Comparison of ENCODE assay signal across 13 cellular contexts in the genomic region with DNA sequence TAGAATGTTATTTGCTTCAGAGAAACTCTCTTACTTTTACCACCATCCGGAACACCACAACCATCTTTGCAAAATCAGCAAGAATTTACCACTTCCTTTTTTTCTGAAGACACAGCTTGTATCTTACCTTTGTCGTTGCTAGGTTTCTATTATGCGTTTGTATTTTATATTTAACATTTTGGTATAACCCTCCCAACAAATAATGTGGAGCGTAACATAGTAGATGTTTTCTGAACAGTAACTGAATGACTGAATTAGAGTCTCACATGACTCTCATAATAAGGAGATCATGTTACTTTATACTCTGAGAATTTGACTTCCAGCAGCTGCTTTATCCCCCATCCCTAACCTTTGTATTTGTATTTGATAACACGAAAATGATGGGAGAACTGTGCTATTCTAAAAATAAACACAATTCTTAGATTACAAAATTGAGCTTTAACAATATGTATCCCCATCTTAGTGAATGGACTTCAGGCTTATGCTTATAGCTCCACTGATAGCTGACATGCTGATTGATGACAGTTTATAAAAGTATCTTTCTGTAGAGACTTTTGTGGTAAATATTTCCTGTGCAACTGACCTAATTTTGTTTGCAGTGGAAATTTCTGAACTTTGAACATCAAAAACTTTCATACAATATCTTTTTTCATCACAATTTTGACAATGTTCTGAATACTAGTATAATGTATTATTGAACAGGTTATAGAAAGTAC. TPM values are rescaled to one million over a fixed set of nuclear protein-coding genes. Genes with fewer than 3 reads are reported as not detected.
DNase-seq lines count a peak whose midpoint lies in the region; ATAC-seq and TF ChIP-seq lines count a peak whose summit lies in the region.
"Had no signal": no experiment of that assay in that cellular context is flagged by ENCODE, and none has a peak within 500 bp of the region (broad histone marks: within the 10 kb centered on the region; RNA-seq: fewer than 3 reads in every experiment).

No MANE protein-coding gene starts in this region.

- peaks cover 8% of the 10 kb centered on the region for H3K36me3 Mint-ChIP-seq in CD4-positive, alpha-beta T cell (ENCODE audit: low read depth)

- H3K27ac Mint-ChIP-seq in CD4-positive, alpha-beta T cell: peak overlapping the region; percentile 97

- CTCF ChIA-PET in CD4-positive, alpha-beta T cell (lab: Charles Lee): interaction anchor here (1.1 to 1.5 kb wide), 4 partner anchors 12 to 135 kb away, joined by 3 to 7 read pairs (median 4); no protein-coding TSS in a partner anchor

- H3K27ac ChIP-seq in CD4-positive, alpha-beta T cell (ENCODE audit: low read depth, low read length): peak overlapping the region; percentile 43
- H3K27ac ChIP-seq: esophagus muscularis mucosa had no signal

- H3K4me3 Mint-ChIP-seq in CD4-positive, alpha-beta T cell: peak overlapping the region; percentile 69

- peaks cover 90% of the 10 kb centered on the region for H3K4me1 Mint-ChIP-seq in CD4-positive, alpha-beta T cell (ENCODE audit: low read depth)

- peaks cover 3% of the 10 kb centered on the region for H3K9me3 Mint-ChIP-seq in CD4-positive, alpha-beta T cell

- intact Hi-C loops in CD4-positive, alpha-beta T cell (cut with DNase I, micrococcal nuclease): no loop called here
- intact Hi-C loops in cardiac septum (cut with DNase I): no loop called here

- H3K9me3 ChIP-seq in CD4-positive, alpha-beta T cell (ENCODE audit: control insufficient read depth, low read length): no peaks in the 10 kb centered on the region
- H3K9me3 ChIP-seq: esophagus muscularis mucosa had no signal

- POLR2A ChIA-PET in CD4-positive, alpha-beta T cell (lab: Charles Lee): interaction anchor here (0.7 to 2.8 kb wide), 12 partner anchors 12 to 666 kb away, joined by 3 to 45 read pairs (median 6); a partner anchor contains a TSS

- no peaks in the 10 kb centered on the region for H3K27me3 ChIP-seq in CD4-positive, alpha-beta T cell (ENCODE audit: control insufficient read depth, insufficient read depth, low read length)
- H3K27me3 ChIP-seq: esophagus muscularis mucosa had no signal

- H3K27me3 Mint-ChIP-seq in CD4-positive, alpha-beta T cell: no peaks in the 10 kb centered on the region

- no peak for DNase-seq in CD4-positive, alpha-beta T cell
- DNase-seq in NOMO-1 treated with DMSO at 0.1 percent for 48 hours (lab: John Stamatoyannopoulos, UW; ENCODE audit: unreplicated experiment) (peak; percentile 83), germinal center (ENCODE audit: low spot score) (peak; percentile 35), NCI-H526 treated with DMSO at 0.1 percent for 48 hours (lab: John Stamatoyannopoulos, UW) (no peak), left lobe of liver (ENCODE audit: low spot score) (no peak), cardiac septum (ENCODE audit: low spot score) (no peak)
- DNase-seq in activated CD8-positive, alpha-beta memory T cell treated with anti-CD3 and anti-CD28 coated beads for 24 hours: no peak
- DNase-seq: aorta, DMS79, left cardiac atrium, retina had no signal

- no peak for TF ChIP-seq CTCF in CD4-positive, alpha-beta T cell (IDR thresholded peaks at IDR 0.05)

- ATAC-seq in CD4-positive, alpha-beta T cell (ENCODE audit: poor library complexity): peak; percentile 94
- ATAC-seq in GM21528 (IDR thresholded peaks at IDR 0.05; ENCODE audit: low FRiP score, unreplicated experiment) (peak; percentile 74), left lobe of liver (no peak)

RNA-seq across cellular contexts. Expression of a gene that starts 7.9 kb away (rescaled TPM):
- total RNA-seq in CD4-positive, alpha-beta T cell: 10 to 100 TPM; 54.8 to 56.2 TPM
- 0.15 TPM for total RNA-seq in left lobe of liver
- total RNA-seq in cardiac septum: 0.38 TPM

RNA-seq across cellular contexts. Expression of a gene that starts 53.9 kb away (rescaled TPM):
- 100 to 1,000 TPM; 121 to 122 TPM for total RNA-seq in CD4-positive, alpha-beta T cell
- total RNA-seq in left lobe of liver (1.6 TPM), cardiac septum (4.7 TPM)

Comparison
In these comparisons a context has a peak if more than half of its experiments do, and no peak if none do; other contexts are left out.
1. DNase-seq: peak in NOMO-1 treated with DMSO at 0.1 percent for 48 hours (single experiment) and germinal center (single experiment); none in CD4-positive, alpha-beta T cell (0 of 10), NCI-H526 treated with DMSO at 0.1 percent for 48 hours (single experiment), activated CD8-positive, alpha-beta memory T cell treated with anti-CD3 and anti-CD28 coated beads for 24 hours (single experiment), left lobe of liver (single experiment) and cardiac septum (single experiment).
2. RNA of a gene that starts 7.9 kb away (total RNA-seq): 54.8 to 56.2 TPM in CD4-positive, alpha-beta T cell; 0.38 TPM in cardiac septum (single experiment) and 0.15 TPM in left lobe of liver (single experiment); every median in the first group is over 10 times any median in the second.
3. RNA of a gene that starts 53.9 kb away (total RNA-seq): 121 to 122 TPM in CD4-positive, alpha-beta T cell; 4.7 TPM in cardiac septum (single experiment) and 1.6 TPM in left lobe of liver (single experiment); every median in the first group is over 10 times any median in the second.